Comparison of ENCODE assay signal across 8 cellular contexts in genomic region chr7:128108641-128109423, GRCh38.
A peak's percentile ranks its signal among the peaks of the same experiment; 100 is the strongest.
DNase-seq lines count a peak whose midpoint lies in the region; ATAC-seq, FAIRE-seq and TF ChIP-seq lines count a peak whose summit lies in the region.

No MANE protein-coding gene starts in this region.

- WGBS in mesenchymal stem cell = 89% methylated on average over 7 of the region's 11 CpGs

- H3K14ac ChIP-seq in mesenchymal stem cell (ENCODE audit: low read length in 2 of 2) = peak overlapping the region in 1 of 2 experiments; percentile 11

- H4K91ac ChIP-seq in mesenchymal stem cell (ENCODE audit: low read length) = no peak overlapping the region

- H3K79me1 ChIP-seq in mesenchymal stem cell (replicated peaks; ENCODE audit: low read length, poor library complexity, severe bottlenecking) = no peaks in the 10 kb centered on the region

- DNase-seq in GM06990 (ENCODE audit: extremely low read depth, insufficient read length) (peak; percentile 62), mesenchymal stem cell (no peak), D721Med (ENCODE audit: insufficient read length, low spot score) (no peak), erythroblast (lab: John Stamatoyannopoulos, UW) (no peak)
- no peak for DNase-seq in activated T-helper 1 cell treated with anti-CD3 and anti-CD28 coated beads, Interleukin-12 subunit alpha, Interleukin-12 subunit beta, Interleukin-2, Interleukin-4 antibody, amounts not matched to agents 30 ng/mL and 10 ng/mL and 1 ng/mL, durations not matched to agents 14 hours and 24 hours and 36 hours (ENCODE audit: low spot score)
- DNase-seq in stimulated activated CD4-positive, alpha-beta T cell treated with anti-CD3 and anti-CD28 coated beads, Interleukin-1b, Interleukin-23, amount 100 ng/mL, for 48 hours = no peak

- intact Hi-C loops in activated T-helper 1 cell treated with anti-CD3 and anti-CD28 coated beads, Interleukin-12 subunit alpha, Interleukin-12 subunit beta, Interleukin-2, Interleukin-4 antibody, amounts not matched to agents 30 ng/mL and 10 ng/mL and 1 ng/mL, durations not matched to agents 14 hours and 24 hours and 36 hours (cut with micrococcal nuclease) = no loop called here

- H2BK5ac ChIP-seq in mesenchymal stem cell (ENCODE audit: low read depth, low read length, poor library complexity, severe bottlenecking) = no peak overlapping the region

- no peak for TF ChIP-seq CTCF in GM06990 (IDR thresholded peaks at IDR 0.05; ENCODE audit: insufficient read depth, low read length, poor library complexity, severe bottlenecking)
- TF ChIP-seq CTCF in D721Med (IDR thresholded peaks at IDR 0.05; ENCODE audit: insufficient read depth, missing control alignments) = no peak

- peaks cover 3% of the 10 kb centered on the region for H3K4me1 ChIP-seq in mesenchymal stem cell (ENCODE audit: control insufficient read depth, insufficient read depth, low read depth, low read length)

- peaks cover under 1% of the 10 kb centered on the region for H3K36me3 Mint-ChIP-seq in activated T-helper 1 cell treated with anti-CD3 and anti-CD28 coated beads, Interleukin-12 subunit alpha, Interleukin-12 subunit beta, Interleukin-2, Interleukin-4 antibody, amounts not matched to agents 30 ng/mL and 10 ng/mL and 1 ng/mL, durations not matched to agents 14 hours and 24 hours and 36 hours (ENCODE audit: low read depth)

- TF ChIP-seq POLR2A in erythroblast (IDR thresholded peaks at IDR 0.05; ENCODE audit: low read length) = no peak

- no peak overlapping the region; the same call in 1 of the 2 replicates for H3K4me3 ChIP-seq in GM06990 (replicated peaks; ENCODE audit: low read depth, low read length)
- H3K4me3 ChIP-seq in mesenchymal stem cell (ENCODE audit: insufficient read depth in 1 of 2, low read depth in 1 of 2, low read length in 2 of 2) = no peak overlapping the region

- no peak overlapping the region for H2BK15ac ChIP-seq in mesenchymal stem cell (ENCODE audit: low read depth, poor library complexity, severe bottlenecking)

- no peak for FAIRE-seq in D721Med (lab: Jason Lieb, UNC)

- H3K27me3 Mint-ChIP-seq in activated T-helper 1 cell treated with anti-CD3 and anti-CD28 coated beads, Interleukin-12 subunit alpha, Interleukin-12 subunit beta, Interleukin-2, Interleukin-4 antibody, amounts not matched to agents 30 ng/mL and 10 ng/mL and 1 ng/mL, durations not matched to agents 14 hours and 24 hours and 36 hours (ENCODE audit: insufficient read depth) = peaks cover 14% of the 10 kb centered on the region

- no peak overlapping the region for H3K9ac ChIP-seq in mesenchymal stem cell (ENCODE audit: low read length)

- H3K27me3 ChIP-seq in GM06990 (replicated peaks; ENCODE audit: control insufficient read depth, insufficient read depth, low read length) (no peaks in the 10 kb centered on the region), mesenchymal stem cell (ENCODE audit: control insufficient read depth in 1 of 2, insufficient read depth in 1 of 2, low read length in 2 of 2) (peaks cover 38 to 70% of the 10 kb centered on the region in 2 experiments)

- H3K9me3 Mint-ChIP-seq in activated T-helper 1 cell treated with anti-CD3 and anti-CD28 coated beads, Interleukin-12 subunit alpha, Interleukin-12 subunit beta, Interleukin-2, Interleukin-4 antibody, amounts not matched to agents 30 ng/mL and 10 ng/mL and 1 ng/mL, durations not matched to agents 14 hours and 24 hours and 36 hours = no peaks in the 10 kb centered on the region

- H3K4me2 ChIP-seq in mesenchymal stem cell (ENCODE audit: low read length, poor library complexity, severe bottlenecking) = no peak overlapping the region

- H3K27ac Mint-ChIP-seq in activated T-helper 1 cell treated with anti-CD3 and anti-CD28 coated beads, Interleukin-12 subunit alpha, Interleukin-12 subunit beta, Interleukin-2, Interleukin-4 antibody, amounts not matched to agents 30 ng/mL and 10 ng/mL and 1 ng/mL, durations not matched to agents 14 hours and 24 hours and 36 hours = peak overlapping the region; percentile 45

- H2AK5ac ChIP-seq in mesenchymal stem cell (ENCODE audit: low read length, severe bottlenecking) = no peak overlapping the region

- H3K4me1 Mint-ChIP-seq in activated T-helper 1 cell treated with anti-CD3 and anti-CD28 coated beads, Interleukin-12 subunit alpha, Interleukin-12 subunit beta, Interleukin-2, Interleukin-4 antibody, amounts not matched to agents 30 ng/mL and 10 ng/mL and 1 ng/mL, durations not matched to agents 14 hours and 24 hours and 36 hours (ENCODE audit: low read depth) = peaks cover 54% of the 10 kb centered on the region

- no peak overlapping the region for H3K23ac ChIP-seq in mesenchymal stem cell (ENCODE audit: low read length in 2 of 2)

- H3K27ac ChIP-seq in mesenchymal stem cell (ENCODE audit: low read length, poor library complexity, severe bottlenecking) = no peak overlapping the region

- no peaks in the 10 kb centered on the region for H3K9me3 ChIP-seq in mesenchymal stem cell (ENCODE audit: control insufficient read depth, low read length)

- peak overlapping the region; percentile 67 for H3K4me3 Mint-ChIP-seq in activated T-helper 1 cell treated with anti-CD3 and anti-CD28 coated beads, Interleukin-12 subunit alpha, Interleukin-12 subunit beta, Interleukin-2, Interleukin-4 antibody, amounts not matched to agents 30 ng/mL and 10 ng/mL and 1 ng/mL, durations not matched to agents 14 hours and 24 hours and 36 hours

- H2BK120ac ChIP-seq in mesenchymal stem cell (ENCODE audit: low read depth, low read length) = no peak overlapping the region

- no peak overlapping the region for H3K4ac ChIP-seq in mesenchymal stem cell (ENCODE audit: low read depth in 1 of 2, low read length in 2 of 2)

- peak; percentile 78 for ATAC-seq in GM19463 (IDR thresholded peaks at IDR 0.05; ENCODE audit: unreplicated experiment)
- ATAC-seq in HG03439 (IDR thresholded peaks at IDR 0.05; ENCODE audit: unreplicated experiment) = peak; percentile 83

- H4K8ac ChIP-seq in mesenchymal stem cell (ENCODE audit: low read length) = no peak overlapping the region

- no peaks in the 10 kb centered on the region for H3K36me3 ChIP-seq in GM06990 (ENCODE audit: control insufficient read depth, insufficient read depth, low read length)
- H3K36me3 ChIP-seq in mesenchymal stem cell (ENCODE audit: control insufficient read depth in 1 of 2, insufficient read depth in 2 of 2, low read depth in 1 of 2, low read length in 2 of 2) = no peaks in the 10 kb centered on the region

- H3K18ac ChIP-seq in mesenchymal stem cell (ENCODE audit: low read depth in 1 of 2, low read length in 2 of 2) = no peak overlapping the region

- H2AFZ ChIP-seq in mesenchymal stem cell (ENCODE audit: low read depth, low read length) = no peak overlapping the region

- H2BK12ac ChIP-seq in mesenchymal stem cell (ENCODE audit: low read length in 2 of 2) = no peak overlapping the region
